20 cellular contexts compared by ENCODE assay signal in genomic region chr11:128764617-128765095, GRCh38.
DNase-seq lines count a peak whose midpoint lies in the region; ATAC-seq, FAIRE-seq and TF ChIP-seq lines count a peak whose summit lies in the region.
"Had no signal": no experiment of that assay in that cellular context is flagged by ENCODE, and none has a peak within 500 bp of the region (broad histone marks: within the 10 kb centered on the region; RNA-seq: fewer than 3 reads in every experiment).

No MANE protein-coding gene starts in this region.

- peaks cover 0 to 4% (median 0%) of the 10 kb centered on the region in 3 donors for H3K4me1 ChIP-seq in pancreas
- H3K4me1 ChIP-seq: vagina had no signal

- peak; percentile 86 to 93 (median 92) for ATAC-seq in pancreas
- ATAC-seq: left cardiac atrium, psoas muscle had no signal

- peak overlapping the region in 2 of 4 donors; percentile 24 to 32 for H3K4me3 ChIP-seq in pancreas
- H3K4me3 ChIP-seq: psoas muscle, vagina had no signal

- H3K27me3 ChIP-seq in pancreas = no peaks in the 10 kb centered on the region
- H3K27me3 ChIP-seq: vagina had no signal

- no peak for FAIRE-seq in pancreas (lab: Jason Lieb, UNC)

- intact Hi-C loops in pancreas (cut with DNase I) = no loop called here

- H3K27ac ChIP-seq in pancreas = peak overlapping the region; percentile 17 to 50 (median 34)
- H3K27ac ChIP-seq: HL-60, psoas muscle, vagina had no signal

- DNase-seq in DMS153 treated with DMSO at 0.1 percent for 48 hours (lab: John Stamatoyannopoulos, UW; ENCODE audit: unreplicated experiment) (peak; percentile 76), NCI-H128 (lab: John Stamatoyannopoulos, UW; ENCODE audit: unreplicated experiment) (peak; percentile 9), NCI-H774 (lab: John Stamatoyannopoulos, UW) (peak; percentile 90), pancreas (peak; percentile 79 to 95 (median 86)), dermis blood vessel endothelial cell (no peak), HuH-7.5 (ENCODE audit: low spot score) (no peak), hepatic stellate cell (ENCODE audit: low spot score) (no peak)
- DNase-seq in activated CD4-positive, alpha-beta T cell treated with anti-CD3 and anti-CD28 coated beads for 1 hour = no peak
- DNase-seq: activated CD4-positive, alpha-beta T cell treated with anti-CD3 and anti-CD28 coated beads, Interleukin-2, amount 10 ng/mL, durations not matched to agents 24 days and 14 days; activated T-cell treated with anti-CD3 and anti-CD28 coated beads, Interleukin-2, amount 50 U/mL, for 1 hour; caudate nucleus; KBM-7; left cardiac atrium; naive B cell; NCI-H1930; psoas muscle; stimulated activated CD4-positive, alpha-beta T cell treated with anti-CD3 and anti-CD28 coated beads, Interleukin-12 subunit alpha, Interleukin-12 subunit beta, amount 100 ng/mL, for 4 hours; T-helper 9 cell had no signal

- no peak for TF ChIP-seq CTCF in pancreas (IDR thresholded peaks at IDR 0.05)

- H3K9me3 ChIP-seq in pancreas = no peaks in the 10 kb centered on the region
- H3K9me3 ChIP-seq: psoas muscle, vagina had no signal

- no peaks in the 10 kb centered on the region for H3K36me3 ChIP-seq in pancreas
- H3K36me3 ChIP-seq: vagina had no signal

- WGBS in pancreas, 2 donors = 19 to 23% methylated on average over 18 of the region's 18 CpGs

Comparison
In these comparisons a context has a peak if more than half of its experiments do, and no peak if none do; other contexts are left out.
1. DNase-seq: peak in DMS153 treated with DMSO at 0.1 percent for 48 hours (single experiment), NCI-H128 (single experiment), NCI-H774 (single experiment) and pancreas (6 of 6); none in dermis blood vessel endothelial cell (single experiment), HuH-7.5 (single experiment), hepatic stellate cell (single experiment) and activated CD4-positive, alpha-beta T cell treated with anti-CD3 and anti-CD28 coated beads for 1 hour (single experiment).